ENCODE assay signal across 15 cellular contexts in the genomic region with DNA sequence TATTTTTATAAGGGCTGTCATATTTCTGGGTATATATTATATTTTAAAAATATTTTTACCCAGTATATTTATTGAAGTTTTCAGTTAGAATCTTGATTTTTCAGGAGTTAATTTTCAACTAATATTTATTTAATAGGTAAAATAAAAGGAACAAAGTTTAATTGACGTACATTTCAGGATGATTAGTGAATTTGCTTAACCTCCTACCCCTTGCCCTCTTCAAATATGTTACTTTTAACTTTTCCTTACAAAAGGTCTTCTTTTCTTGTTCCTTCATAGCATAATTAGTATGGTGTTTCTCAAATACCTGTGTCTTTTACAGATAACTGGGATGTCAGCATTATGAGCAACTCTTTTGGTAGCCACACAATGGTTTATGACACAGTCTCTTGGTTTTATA. TPM values are rescaled to one million over a fixed set of nuclear protein-coding genes. Genes with fewer than 3 reads are reported as not detected.
A peak's percentile ranks its signal among the peaks of the same experiment; 100 is the strongest.
DNase-seq lines count a peak whose midpoint lies in the region; ATAC-seq, FAIRE-seq and TF ChIP-seq lines count a peak whose summit lies in the region.
"Had no signal": no experiment of that assay in that cellular context is flagged by ENCODE, and none has a peak within 500 bp of the region (broad histone marks: within the 10 kb centered on the region; RNA-seq: fewer than 3 reads in every experiment).

No MANE protein-coding gene starts in this region.

- peaks cover 6% of the 10 kb centered on the region for H3K4me1 ChIP-seq in CD4-positive, CD25-positive, alpha-beta regulatory T cell (ENCODE audit: control insufficient read depth, insufficient read depth, low read length, poor library complexity, severe bottlenecking)
- H3K4me1 ChIP-seq in neural progenitor cell = no peaks in the 10 kb centered on the region
- H3K4me1 ChIP-seq: HAP-1 had no signal

- H3K9me3 Mint-ChIP-seq in activated naive CD4-positive, alpha-beta T cell treated with anti-CD3 and anti-CD28 coated beads, Interleukin-2, amount 50 U/mL, for 24 hours = no peaks in the 10 kb centered on the region
- H3K9me3 Mint-ChIP-seq in CD4-positive, CD25-positive, alpha-beta regulatory T cell = no peaks in the 10 kb centered on the region
- no peaks in the 10 kb centered on the region for H3K9me3 Mint-ChIP-seq in neural progenitor cell
- H3K9me3 Mint-ChIP-seq: CD4-positive, alpha-beta memory T cell had no signal

- H3K4me1 Mint-ChIP-seq in activated naive CD4-positive, alpha-beta T cell treated with anti-CD3 and anti-CD28 coated beads, Interleukin-2, amount 50 U/mL, for 24 hours = peaks cover 42% of the 10 kb centered on the region
- peaks cover 22 to 30% (median 27%) of the 10 kb centered on the region in 4 donors for H3K4me1 Mint-ChIP-seq in CD4-positive, CD25-positive, alpha-beta regulatory T cell
- peaks cover 17% of the 10 kb centered on the region for H3K4me1 Mint-ChIP-seq in T-helper 17 cell
- H3K4me1 Mint-ChIP-seq in neural progenitor cell = no peaks in the 10 kb centered on the region

- no peak overlapping the region for H3K9ac ChIP-seq in neural progenitor cell

- H3K36me3 ChIP-seq in CD4-positive, CD25-positive, alpha-beta regulatory T cell (ENCODE audit: control insufficient read depth, insufficient read depth, low read length) = peaks cover 30% of the 10 kb centered on the region
- H3K36me3 ChIP-seq in neural progenitor cell = no peaks in the 10 kb centered on the region
- H3K36me3 ChIP-seq: HAP-1 had no signal

- no peaks in the 10 kb centered on the region for H3K27me3 Mint-ChIP-seq in activated naive CD4-positive, alpha-beta T cell treated with anti-CD3 and anti-CD28 coated beads, Interleukin-2, amount 50 U/mL, for 24 hours
- no peaks in the 10 kb centered on the region for H3K27me3 Mint-ChIP-seq in CD4-positive, CD25-positive, alpha-beta regulatory T cell
- H3K27me3 Mint-ChIP-seq in T-helper 17 cell = no peaks in the 10 kb centered on the region
- H3K27me3 Mint-ChIP-seq in neural progenitor cell (ENCODE audit: insufficient read depth, low read depth) = no peaks in the 10 kb centered on the region
- H3K27me3 Mint-ChIP-seq: CD4-positive, alpha-beta memory T cell had no signal

- no peak overlapping the region for H2AFZ ChIP-seq in neural progenitor cell (replicated peaks)

- no peak for ATAC-seq in CD4-positive, CD25-positive, alpha-beta regulatory T cell (ENCODE audit: low read depth in 2 of 2)
- no peak for ATAC-seq in T-helper 17 cell
- ATAC-seq in GM21390 (IDR thresholded peaks at IDR 0.05; ENCODE audit: unreplicated experiment) = no peak

- no peak overlapping the region for H3K27ac ChIP-seq in CD4-positive, CD25-positive, alpha-beta regulatory T cell (ENCODE audit: insufficient read depth, low read length, poor library complexity, severe bottlenecking)
- H3K27ac ChIP-seq in neural progenitor cell = no peak overlapping the region
- H3K27ac ChIP-seq: C4-2B, GM23248 had no signal

- no peak for DNase-seq in activated naive CD4-positive, alpha-beta T cell (lab: John Stamatoyannopoulos, UW)
- no peak for DNase-seq in CD4-positive, CD25-positive, alpha-beta regulatory T cell
- DNase-seq in T-helper 17 cell (no peak), NCI-H82 (lab: John Stamatoyannopoulos, UW) (no peak), neural progenitor cell (ENCODE audit: low spot score) (no peak)
- DNase-seq: AML-193, Calu3, EL had no signal

- no peaks in the 10 kb centered on the region for H3K9me3 ChIP-seq in CD4-positive, CD25-positive, alpha-beta regulatory T cell (ENCODE audit: control insufficient read depth in 2 of 2, low read length in 2 of 2)
- H3K9me3 ChIP-seq in T-helper 17 cell (ENCODE audit: control insufficient read depth, low read length, poor library complexity, severe bottlenecking) (no peaks in the 10 kb centered on the region), neural progenitor cell (ENCODE audit: low read depth) (no peaks in the 10 kb centered on the region)
- H3K9me3 ChIP-seq: HAP-1 had no signal

- no peak overlapping the region for H3K4me3 Mint-ChIP-seq in activated naive CD4-positive, alpha-beta T cell treated with anti-CD3 and anti-CD28 coated beads, Interleukin-2, amount 50 U/mL, for 24 hours
- H3K4me3 Mint-ChIP-seq in CD4-positive, CD25-positive, alpha-beta regulatory T cell = no peak overlapping the region
- H3K4me3 Mint-ChIP-seq in T-helper 17 cell (no peak overlapping the region), neural progenitor cell (no peak overlapping the region)

- TF ChIP-seq CTCF in neural progenitor cell (IDR thresholded peaks at IDR 0.05) = no peak

- H3K4me2 ChIP-seq in neural progenitor cell = no peak overlapping the region

- H3K4me3 ChIP-seq in CD4-positive, CD25-positive, alpha-beta regulatory T cell (ENCODE audit: low read depth, low read length) = no peak overlapping the region
- H3K4me3 ChIP-seq in neural progenitor cell = no peak overlapping the region
- H3K4me3 ChIP-seq: HAP-1 had no signal

- H3K79me2 ChIP-seq in neural progenitor cell (ENCODE audit: low read depth) = no peaks in the 10 kb centered on the region

- no peaks in the 10 kb centered on the region for H3K27me3 ChIP-seq in CD4-positive, CD25-positive, alpha-beta regulatory T cell (ENCODE audit: control insufficient read depth, insufficient read depth, low read length)
- no peaks in the 10 kb centered on the region for H3K27me3 ChIP-seq in neural progenitor cell

- FAIRE-seq in A204.1 (lab: Jason Lieb, UNC) = peak; percentile 48

- no peaks in the 10 kb centered on the region for H4K20me1 ChIP-seq in neural progenitor cell (ENCODE audit: low read depth)

- H3K36me3 Mint-ChIP-seq in activated naive CD4-positive, alpha-beta T cell treated with anti-CD3 and anti-CD28 coated beads, Interleukin-2, amount 50 U/mL, for 24 hours = peaks cover 15% of the 10 kb centered on the region
- H3K36me3 Mint-ChIP-seq in CD4-positive, CD25-positive, alpha-beta regulatory T cell = peaks cover 51% of the 10 kb centered on the region
- H3K36me3 Mint-ChIP-seq in T-helper 17 cell (ENCODE audit: low read depth) (peaks cover 5% of the 10 kb centered on the region), neural progenitor cell (peaks cover 4% of the 10 kb centered on the region)

- peak overlapping the region; percentile 80 for H3K27ac Mint-ChIP-seq in activated naive CD4-positive, alpha-beta T cell treated with anti-CD3 and anti-CD28 coated beads, Interleukin-2, amount 50 U/mL, for 24 hours
- H3K27ac Mint-ChIP-seq in CD4-positive, CD25-positive, alpha-beta regulatory T cell = peak overlapping the region in 2 of 3 donors; percentile 73 to 84
- H3K27ac Mint-ChIP-seq in T-helper 17 cell (peak overlapping the region; percentile 43), neural progenitor cell (no peak overlapping the region)

- H3F3A ChIP-seq in neural progenitor cell (ENCODE audit: low read depth) = no peaks in the 10 kb centered on the region

RNA-seq across cellular contexts. Expression of gene MSMO1, which starts 24.8 kb away (rescaled TPM):
- total RNA-seq in CD4-positive, CD25-positive, alpha-beta regulatory T cell = 14.9 TPM
- 10 to 100 TPM; 21.9 to 37.5 (median 27.8) TPM for polyA plus RNA-seq in CD4-positive, CD25-positive, alpha-beta regulatory T cell
- total RNA-seq in T-helper 17 cell (10 to 100 TPM; 12.1 to 15.2 TPM), neural progenitor cell (ENCODE audit: low replicate concordance) (190 and 298 TPM in 2 replicates)

Comparison
In these comparisons a context has a peak if more than half of its experiments do, and no peak if none do; other contexts are left out.
1. RNA of gene MSMO1, which starts 24.8 kb away (total RNA-seq): 190 to 298 TPM in neural progenitor cell; 12.1 to 15.2 TPM in T-helper 17 cell and 14.9 TPM in CD4-positive, CD25-positive, alpha-beta regulatory T cell (single experiment); every median in the first group is over 10 times any median in the second.